In the genomic region with DNA sequence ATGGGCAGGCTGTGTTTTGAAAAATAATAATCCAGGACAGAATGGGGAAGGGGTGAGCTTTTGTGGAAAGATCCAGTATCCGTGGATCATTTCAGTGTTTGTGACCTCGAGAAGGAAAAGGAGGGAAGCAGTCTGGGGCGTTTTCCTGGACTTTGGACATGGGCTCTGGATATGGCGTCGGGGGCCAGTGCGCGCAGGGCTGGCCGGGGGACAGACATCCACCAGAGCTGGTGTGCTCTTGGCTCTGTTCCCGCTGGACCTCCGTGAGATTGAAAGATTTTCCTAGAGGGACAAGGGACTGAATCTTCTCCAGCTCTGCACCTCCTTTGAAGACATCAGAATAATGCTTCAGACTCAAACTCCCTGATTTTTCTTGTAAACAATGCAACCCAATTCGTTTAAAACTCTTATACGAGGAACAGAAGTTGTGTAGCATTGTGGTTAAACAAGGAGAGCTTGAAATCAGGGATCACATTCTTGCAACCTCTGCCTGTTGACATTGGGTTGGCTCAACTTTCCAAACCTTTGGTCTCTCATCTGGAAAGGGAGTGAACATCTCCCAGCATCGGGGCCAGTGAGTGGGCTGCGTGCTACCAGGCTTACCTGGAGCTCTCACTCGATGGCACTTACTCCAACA, we compare ENCODE assay signal across 1 cellular context.
TF ChIP-seq lines count a peak whose summit lies in the region.

No MANE protein-coding gene starts in this region.

TF ChIP-seq in HepG2, 621 proteins besides CTCF, POLR2A, EP300 and RAD21 (continued from another document and continues in another):
- TF ChIP-seq ZHX2 (IDR thresholded peaks at IDR 0.05; ENCODE audit: low read depth), result 0 out of 2 replicates have a peak, but pooled peaks have one; percentile 34
- no peak for TF ChIP-seq ZHX2 (CRISPR knock-in tag; IDR thresholded peaks at IDR 0.05; ENCODE audit: borderline replicate concordance)
- TF ChIP-seq MED1 (CRISPR knock-in tag; IDR thresholded peaks at IDR 0.05), result peak; percentile 68; the same call in 1 of the 2 replicates
- TF ChIP-seq ZNF367 (CRISPR knock-in tag; IDR thresholded peaks at IDR 0.05; ENCODE audit: borderline replicate concordance), result no peak
- TF ChIP-seq, protein P1, sequence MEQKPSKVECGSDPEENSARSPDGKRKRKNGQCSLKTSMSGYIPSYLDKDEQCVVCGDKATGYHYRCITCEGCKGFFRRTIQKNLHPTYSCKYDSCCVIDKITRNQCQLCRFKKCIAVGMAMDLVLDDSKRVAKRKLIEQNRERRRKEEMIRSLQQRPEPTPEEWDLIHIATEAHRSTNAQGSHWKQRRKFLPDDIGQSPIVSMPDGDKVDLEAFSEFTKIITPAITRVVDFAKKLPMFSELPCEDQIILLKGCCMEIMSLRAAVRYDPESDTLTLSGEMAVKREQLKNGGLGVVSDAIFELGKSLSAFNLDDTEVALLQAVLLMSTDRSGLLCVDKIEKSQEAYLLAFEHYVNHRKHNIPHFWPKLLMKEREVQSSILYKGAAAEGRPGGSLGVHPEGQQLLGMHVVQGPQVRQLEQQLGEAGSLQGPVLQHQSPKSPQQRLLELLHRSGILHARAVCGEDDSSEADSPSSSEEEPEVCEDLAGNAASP (CRISPR knock-in tag; IDR thresholded peaks at IDR 0.05; ENCODE audit: borderline replicate concordance), result peak; percentile 28; the same call in 1 of the 2 replicates
- TF ChIP-seq, protein P2, sequence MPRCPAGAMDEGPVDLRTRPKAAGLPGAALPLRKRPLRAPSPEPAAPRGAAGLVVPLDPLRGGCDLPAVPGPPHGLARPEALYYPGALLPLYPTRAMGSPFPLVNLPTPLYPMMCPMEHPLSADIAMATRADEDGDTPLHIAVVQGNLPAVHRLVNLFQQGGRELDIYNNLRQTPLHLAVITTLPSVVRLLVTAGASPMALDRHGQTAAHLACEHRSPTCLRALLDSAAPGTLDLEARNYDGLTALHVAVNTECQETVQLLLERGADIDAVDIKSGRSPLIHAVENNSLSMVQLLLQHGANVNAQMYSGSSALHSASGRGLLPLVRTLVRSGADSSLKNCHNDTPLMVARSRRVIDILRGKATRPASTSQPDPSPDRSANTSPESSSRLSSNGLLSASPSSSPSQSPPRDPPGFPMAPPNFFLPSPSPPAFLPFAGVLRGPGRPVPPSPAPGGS (CRISPR knock-in tag; IDR thresholded peaks at IDR 0.05), result 0 out of 2 replicates have a peak, but pooled peaks have one; percentile 14
- TF ChIP-seq HMG20B (CRISPR knock-in tag; conservative IDR thresholded peaks at IDR 0.05), result peak; percentile 47; the same call in 1 of the 2 replicates
- TF ChIP-seq, protein P3, sequence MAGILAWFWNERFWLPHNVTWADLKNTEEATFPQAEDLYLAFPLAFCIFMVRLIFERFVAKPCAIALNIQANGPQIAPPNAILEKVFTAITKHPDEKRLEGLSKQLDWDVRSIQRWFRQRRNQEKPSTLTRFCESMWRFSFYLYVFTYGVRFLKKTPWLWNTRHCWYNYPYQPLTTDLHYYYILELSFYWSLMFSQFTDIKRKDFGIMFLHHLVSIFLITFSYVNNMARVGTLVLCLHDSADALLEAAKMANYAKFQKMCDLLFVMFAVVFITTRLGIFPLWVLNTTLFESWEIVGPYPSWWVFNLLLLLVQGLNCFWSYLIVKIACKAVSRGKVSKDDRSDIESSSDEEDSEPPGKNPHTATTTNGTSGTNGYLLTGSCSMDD (CRISPR knock-in tag; IDR thresholded peaks at IDR 0.05), result no peak
- TF ChIP-seq, protein P4, sequence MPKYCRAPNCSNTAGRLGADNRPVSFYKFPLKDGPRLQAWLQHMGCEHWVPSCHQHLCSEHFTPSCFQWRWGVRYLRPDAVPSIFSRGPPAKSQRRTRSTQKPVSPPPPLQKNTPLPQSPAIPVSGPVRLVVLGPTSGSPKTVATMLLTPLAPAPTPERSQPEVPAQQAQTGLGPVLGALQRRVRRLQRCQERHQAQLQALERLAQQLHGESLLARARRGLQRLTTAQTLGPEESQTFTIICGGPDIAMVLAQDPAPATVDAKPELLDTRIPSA (CRISPR knock-in tag; IDR thresholded peaks at IDR 0.05; ENCODE audit: borderline replicate concordance), result peak; percentile 73; the same call in 1 of the 2 replicates
- 0 out of 2 replicates have a peak, but pooled peaks have one; percentile 50 for TF ChIP-seq ZNF816 (CRISPR knock-in tag; IDR thresholded peaks at IDR 0.05; ENCODE audit: borderline replicate concordance)
- no peak for TF ChIP-seq MZF1 (CRISPR knock-in tag; IDR thresholded peaks at IDR 0.05; ENCODE audit: borderline replicate concordance)
- peak; percentile 75; the same call in 1 of the 2 replicates for TF ChIP-seq FOXJ3 (CRISPR knock-in tag; IDR thresholded peaks at IDR 0.05; ENCODE audit: borderline replicate concordance)
- TF ChIP-seq NKX3-1 (CRISPR knock-in tag; IDR thresholded peaks at IDR 0.05), result 0 out of 2 replicates have a peak, but pooled peaks have one; percentile 24
- peak; percentile 60; the same call in 1 of the 2 replicates for TF ChIP-seq TFDP1 (CRISPR knock-in tag; IDR thresholded peaks at IDR 0.05; ENCODE audit: borderline replicate concordance)
- TF ChIP-seq HMG20A (CRISPR knock-in tag; IDR thresholded peaks at IDR 0.05; ENCODE audit: borderline replicate concordance), result peak; percentile 53; the same call in 1 of the 2 replicates
- TF ChIP-seq MLX (CRISPR knock-in tag; IDR thresholded peaks at IDR 0.05), result 0 out of 2 replicates have a peak, but pooled peaks have one; percentile 24
- TF ChIP-seq, protein P5, sequence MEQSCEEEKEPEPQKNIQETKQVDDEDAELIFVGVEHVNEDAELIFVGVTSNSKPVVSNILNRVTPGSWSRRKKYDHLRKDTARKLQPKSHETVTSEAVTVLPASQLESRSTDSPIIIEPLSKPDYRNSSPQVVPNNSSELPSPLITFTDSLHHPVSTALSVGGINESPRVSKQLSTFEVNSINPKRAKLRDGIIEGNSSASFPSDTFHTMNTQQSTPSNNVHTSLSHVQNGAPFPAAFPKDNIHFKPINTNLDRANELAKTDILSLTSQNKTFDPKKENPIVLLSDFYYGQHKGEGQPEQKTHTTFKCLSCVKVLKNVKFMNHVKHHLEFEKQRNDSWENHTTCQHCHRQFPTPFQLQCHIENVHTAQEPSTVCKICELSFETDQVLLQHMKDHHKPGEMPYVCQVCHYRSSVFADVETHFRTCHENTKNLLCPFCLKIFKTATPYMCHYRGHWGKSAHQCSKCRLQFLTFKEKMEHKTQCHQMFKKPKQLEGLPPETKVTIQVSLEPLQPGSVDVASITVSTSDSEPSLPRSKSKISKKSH (CRISPR knock-in tag; IDR thresholded peaks at IDR 0.05; ENCODE audit: borderline replicate concordance), result no peak
- 0 out of 2 replicates have a peak, but pooled peaks have one; percentile 36 for TF ChIP-seq ZBTB14 (CRISPR knock-in tag; IDR thresholded peaks at IDR 0.05)
- no peak for TF ChIP-seq TBX3 (IDR thresholded peaks at IDR 0.05; ENCODE audit: borderline replicate concordance)
- TF ChIP-seq YEATS4 (CRISPR knock-in tag; IDR thresholded peaks at IDR 0.05; ENCODE audit: borderline replicate concordance), result peak; percentile 76
- no peak for TF ChIP-seq LCORL (IDR thresholded peaks at IDR 0.05)
- TF ChIP-seq LCORL (CRISPR knock-in tag; IDR thresholded peaks at IDR 0.05), result peak; percentile 92
- TF ChIP-seq KDM2A (CRISPR knock-in tag; IDR thresholded peaks at IDR 0.05; ENCODE audit: borderline replicate concordance, low read depth), result peak; percentile 23; the same call in 1 of the 2 replicates
- TF ChIP-seq SAFB2 (CRISPR knock-in tag; IDR thresholded peaks at IDR 0.05; ENCODE audit: borderline replicate concordance, low read depth), result peak; percentile 60; the same call in 1 of the 2 replicates
- TF ChIP-seq RXRA (CRISPR knock-in tag; IDR thresholded peaks at IDR 0.05), result no peak
- peak; percentile 60; the same call in 1 of the 2 replicates for TF ChIP-seq ZMYM2 (CRISPR knock-in tag; IDR thresholded peaks at IDR 0.05)
- TF ChIP-seq FOXP1 (IDR thresholded peaks at IDR 0.05), result no peak
- TF ChIP-seq FOXP1 (CRISPR knock-in tag; IDR thresholded peaks at IDR 0.05), result 0 out of 2 replicates have a peak, but pooled peaks have one; percentile 47
- peak; percentile 12; the same call in 1 of the 2 replicates for TF ChIP-seq MIER2 (CRISPR knock-in tag; IDR thresholded peaks at IDR 0.05)
- TF ChIP-seq ZNF30 (CRISPR knock-in tag; IDR thresholded peaks at IDR 0.05), result no peak
- TF ChIP-seq MXD4 (CRISPR knock-in tag; IDR thresholded peaks at IDR 0.05), result no peak
- peak; percentile 9; the same call in 1 of the 2 replicates for TF ChIP-seq CREM (IDR thresholded peaks at IDR 0.05)
- no peak for TF ChIP-seq CREM (CRISPR knock-in tag; IDR thresholded peaks at IDR 0.05)
- TF ChIP-seq GATAD2A (CRISPR knock-in tag; IDR thresholded peaks at IDR 0.05), result peak; percentile 59
- TF ChIP-seq, protein P6, sequence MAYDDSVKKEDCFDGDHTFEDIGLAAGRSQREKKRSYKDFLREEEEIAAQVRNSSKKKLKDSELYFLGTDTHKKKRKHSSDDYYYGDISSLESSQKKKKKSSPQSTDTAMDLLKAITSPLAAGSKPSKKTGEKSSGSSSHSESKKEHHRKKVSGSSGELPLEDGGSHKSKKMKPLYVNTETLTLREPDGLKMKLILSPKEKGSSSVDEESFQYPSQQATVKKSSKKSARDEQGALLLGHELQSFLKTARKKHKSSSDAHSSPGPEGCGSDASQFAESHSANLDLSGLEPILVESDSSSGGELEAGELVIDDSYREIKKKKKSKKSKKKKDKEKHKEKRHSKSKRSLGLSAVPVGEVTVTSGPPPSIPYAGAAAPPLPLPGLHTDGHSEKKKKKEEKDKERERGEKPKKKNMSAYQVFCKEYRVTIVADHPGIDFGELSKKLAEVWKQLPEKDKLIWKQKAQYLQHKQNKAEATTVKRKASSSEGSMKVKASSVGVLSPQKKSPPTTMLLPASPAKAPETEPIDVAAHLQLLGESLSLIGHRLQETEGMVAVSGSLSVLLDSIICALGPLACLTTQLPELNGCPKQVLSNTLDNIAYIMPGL (CRISPR knock-in tag; IDR thresholded peaks at IDR 0.05; ENCODE audit: borderline replicate concordance in 1 of 2, low read depth in 1 of 2), result 0 out of 4 replicates have a peak, but pooled peaks of 1 of the 2 experiments have one; percentile 30
